ENCODE assay signal across 26 cellular contexts in the genomic region with DNA sequence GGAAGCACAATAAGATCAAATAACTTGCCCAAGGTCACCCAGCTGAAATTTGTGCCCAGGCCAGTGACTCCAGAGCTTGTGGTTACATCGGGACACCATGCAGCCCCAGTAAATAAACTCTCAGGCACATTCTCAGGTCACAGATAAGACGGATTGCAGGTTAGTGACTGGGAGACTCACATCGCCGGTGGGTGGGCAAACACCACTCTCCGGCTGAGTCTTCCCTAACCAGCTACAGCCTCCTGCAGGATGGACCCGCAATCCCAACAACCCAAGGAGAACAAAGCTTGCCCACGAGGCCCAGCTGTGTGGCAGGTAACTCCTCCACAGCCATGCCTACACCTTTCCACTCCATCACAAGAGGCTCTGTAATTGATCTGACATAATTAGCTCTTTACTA.
"Had no signal": no experiment of that assay in that cellular context is flagged by ENCODE, and none has a peak within 500 bp of the region (broad histone marks: within the 10 kb centered on the region; RNA-seq: fewer than 3 reads in every experiment).

No MANE protein-coding gene starts in this region.

- H3K9ac ChIP-seq: KMS-11 had no signal

- H3K27me3 ChIP-seq: ascending aorta, body of pancreas, MG63 had no signal

- H3K4me3 Mint-ChIP-seq: activated B cell treated with CpG ODN at 0.5 μM for 24 hours; activated CD4-positive, alpha-beta T cell treated with anti-CD3 and anti-CD28 coated beads, Interleukin-2, amount 10 ng/mL, durations not matched to agents 24 days and 14 days; activated CD8-positive, alpha-beta memory T cell treated with anti-CD3 and anti-CD28 coated beads, Interleukin-2, amount 10 ng/mL, durations not matched to agents 7 days and 5 days; activated naive CD8-positive, alpha-beta T cell treated with anti-CD3 and anti-CD28 coated beads, Interleukin-2, amount 50 U/mL, for 24 hours; activated T-cell treated with anti-CD3 and anti-CD28 coated beads, Interleukin-2, amount 50 U/mL, for 4 hours; T-helper 17 cell had no signal

- H3K9me3 ChIP-seq: ascending aorta, body of pancreas, MG63 had no signal

- H3K9me3 Mint-ChIP-seq: activated B cell treated with CpG ODN at 0.5 μM for 24 hours; activated CD4-positive, alpha-beta T cell treated with anti-CD3 and anti-CD28 coated beads, Interleukin-2, amount 10 ng/mL, durations not matched to agents 24 days and 14 days; activated naive CD4-positive, alpha-beta T cell treated with anti-CD3 and anti-CD28 coated beads, Interleukin-2, amount 50 U/mL, for 72 hours; activated naive CD8-positive, alpha-beta T cell treated with anti-CD3 and anti-CD28 coated beads, Interleukin-2, amount 50 U/mL, for 24 hours; activated T-cell treated with anti-CD3 and anti-CD28 coated beads, Interleukin-2, amount 50 U/mL, for 4 hours had no signal

- H3K4me1 ChIP-seq: ascending aorta had no signal

- H3K27ac Mint-ChIP-seq: activated B cell treated with CpG ODN at 0.5 μM for 24 hours; activated CD4-positive, alpha-beta T cell treated with anti-CD3 and anti-CD28 coated beads, Interleukin-2, amount 10 ng/mL, durations not matched to agents 24 days and 14 days; activated CD8-positive, alpha-beta memory T cell treated with anti-CD3 and anti-CD28 coated beads, Interleukin-2, amount 10 ng/mL, durations not matched to agents 7 days and 5 days; activated naive CD4-positive, alpha-beta T cell treated with anti-CD3 and anti-CD28 coated beads, Interleukin-2, amount 50 U/mL, for 72 hours; T-helper 17 cell had no signal

- H3K4me3 ChIP-seq: ascending aorta, body of pancreas, MG63 had no signal

- H3K4me1 Mint-ChIP-seq: activated B cell treated with CpG ODN at 0.5 μM for 24 hours; activated CD8-positive, alpha-beta memory T cell treated with anti-CD3 and anti-CD28 coated beads, Interleukin-2, amount 10 ng/mL, durations not matched to agents 7 days and 5 days; activated naive CD8-positive, alpha-beta T cell treated with anti-CD3 and anti-CD28 coated beads, Interleukin-2, amount 50 U/mL, for 24 hours had no signal

- H3K36me3 ChIP-seq: MG63 had no signal

- H3K27ac ChIP-seq: ascending aorta, body of pancreas, KMS-11 had no signal

- H3K27me3 Mint-ChIP-seq: activated B cell treated with CpG ODN at 0.5 μM for 24 hours; activated CD4-positive, alpha-beta T cell treated with anti-CD3 and anti-CD28 coated beads, Interleukin-2, amount 10 ng/mL, durations not matched to agents 24 days and 14 days; activated CD8-positive, alpha-beta memory T cell treated with anti-CD3 and anti-CD28 coated beads, Interleukin-2, amount 10 ng/mL, durations not matched to agents 7 days and 5 days; activated naive CD8-positive, alpha-beta T cell treated with anti-CD3 and anti-CD28 coated beads, Interleukin-2, amount 50 U/mL, for 24 hours; T-helper 17 cell had no signal

- H3K4me2 ChIP-seq: KMS-11 had no signal

- DNase-seq: activated B cell treated with CpG ODN at 0.5 μM for 24 hours; activated CD4-positive, alpha-beta T cell treated with anti-CD3 and anti-CD28 coated beads for 1 hour; activated CD4-positive, alpha-beta T cell treated with anti-CD3 and anti-CD28 coated beads, Interleukin-2, amount 10 ng/mL, durations not matched to agents 24 days and 14 days; activated CD4-positive, alpha-beta T cell treated with anti-CD3 and anti-CD28 coated beads, Interleukin-2, amount 50 U/mL, for 48 hours; activated CD8-positive, alpha-beta memory T cell treated with anti-CD3 and anti-CD28 coated beads, Interleukin-2, amount 10 ng/mL, durations not matched to agents 7 days and 5 days; activated effector memory CD4-positive, alpha-beta T cell treated with anti-CD3 and anti-CD28 coated beads, Interleukin-2, amount 50 U/mL, for 16 hours; activated naive CD4-positive, alpha-beta T cell treated with Interleukin-2 at 50 U/mL for 16 hours; activated naive CD8-positive, alpha-beta T cell treated with anti-CD3 and anti-CD28 coated beads, Interleukin-2, amount 50 U/mL, for 24 hours; activated T-cell treated with anti-CD3 and anti-CD28 coated beads, Interleukin-2, amount 50 U/mL, for 4 hours; amniotic stem cell; body of pancreas; central memory CD4-positive, alpha-beta T cell; MG63; MV-4-11; NCI-H1092 treated with DMSO at 0.1 percent for 48 hours; NCI-H146; NCI-H1930; NCI-H345; NCI-H510A treated with DMSO at 0.1 percent for 48 hours; NCI-H774; SHP77 treated with DMSO at 0.1 percent for 48 hours; T-helper 17 cell; T-helper 9 cell had no signal

- ATAC-seq: activated CD8-positive, alpha-beta memory T cell treated with anti-CD3 and anti-CD28 coated beads, Interleukin-2, amount 10 ng/mL, durations not matched to agents 7 days and 5 days; activated naive CD4-positive, alpha-beta T cell treated with anti-CD3 and anti-CD28 coated beads, Interleukin-2, amount 50 U/mL, for 72 hours; activated naive CD8-positive, alpha-beta T cell treated with anti-CD3 and anti-CD28 coated beads, Interleukin-2, amount 50 U/mL, for 24 hours; activated T-cell treated with anti-CD3 and anti-CD28 coated beads, Interleukin-2, amount 50 U/mL, for 4 hours; body of pancreas; T-helper 17 cell had no signal
